In genomic region chr20:63233061-63233344, GRCh38 we compare ENCODE assay signal across 1 cellular context.
TF ChIP-seq lines count a peak whose summit lies in the region.

No MANE protein-coding gene starts in this region.

TF ChIP-seq in IMR-90, 13 proteins besides CTCF, POLR2A, EP300 and RAD21:
- TF ChIP-seq BHLHE40 (IDR thresholded peaks at IDR 0.05; ENCODE audit: low read depth, low read length), result no peak
- TF ChIP-seq CHD1 (IDR thresholded peaks at IDR 0.05; ENCODE audit: low read depth, low read length), result no peak
- no peak for TF ChIP-seq FOS (IDR thresholded peaks at IDR 0.05; ENCODE audit: low read depth, low read length)
- no peak for TF ChIP-seq USF2 (IDR thresholded peaks at IDR 0.05; ENCODE audit: low read depth, low read length)
- TF ChIP-seq CEBPB (IDR thresholded peaks at IDR 0.05; ENCODE audit: low read depth, low read length), result no peak
- no peak for TF ChIP-seq NFE2L2 (IDR thresholded peaks at IDR 0.05; ENCODE audit: low read depth, low read length)
- no peak for TF ChIP-seq RCOR1 (IDR thresholded peaks at IDR 0.05; ENCODE audit: insufficient replicate concordance, low read length)
- TF ChIP-seq MAZ (IDR thresholded peaks at IDR 0.05; ENCODE audit: borderline replicate concordance, low read depth, low read length), result no peak
- TF ChIP-seq SMC3 (IDR thresholded peaks at IDR 0.05; ENCODE audit: low read depth, low read length), result no peak
- no peak for TF ChIP-seq MXI1 (IDR thresholded peaks at IDR 0.05; ENCODE audit: borderline replicate concordance, low read depth, low read length)
TF ChIP-seq in IMR-90: peak in this region for 0.
